ENCODE assay signal across 1 cellular context in genomic region chr3:125156491-125156890, GRCh38.
TF ChIP-seq lines count a peak whose summit lies in the region.

No MANE protein-coding gene starts in this region.

TF ChIP-seq in IMR-90, 13 proteins besides CTCF, POLR2A, EP300 and RAD21 (continued from another document):
- TF ChIP-seq NFE2L2 (IDR thresholded peaks at IDR 0.05; ENCODE audit: low read depth, low read length) (no peak), MAZ (IDR thresholded peaks at IDR 0.05; ENCODE audit: borderline replicate concordance, low read depth, low read length) (no peak), CHD1 (IDR thresholded peaks at IDR 0.05; ENCODE audit: low read depth, low read length) (no peak), ELK1 (IDR thresholded peaks at IDR 0.05; ENCODE audit: borderline replicate concordance, low read depth, low read length) (no peak), MAFK (IDR thresholded peaks at IDR 0.05; ENCODE audit: low read depth, low read length) (no peak), MXI1 (IDR thresholded peaks at IDR 0.05; ENCODE audit: borderline replicate concordance, low read depth, low read length) (no peak), RCOR1 (IDR thresholded peaks at IDR 0.05; ENCODE audit: insufficient replicate concordance, low read length) (no peak), FOS (IDR thresholded peaks at IDR 0.05; ENCODE audit: low read depth, low read length) (no peak), BHLHE40 (IDR thresholded peaks at IDR 0.05; ENCODE audit: low read depth, low read length) (no peak), CEBPB (IDR thresholded peaks at IDR 0.05; ENCODE audit: low read depth, low read length) (no peak)
